Comparison of ENCODE assay signal across 13 cellular contexts in the genomic region with DNA sequence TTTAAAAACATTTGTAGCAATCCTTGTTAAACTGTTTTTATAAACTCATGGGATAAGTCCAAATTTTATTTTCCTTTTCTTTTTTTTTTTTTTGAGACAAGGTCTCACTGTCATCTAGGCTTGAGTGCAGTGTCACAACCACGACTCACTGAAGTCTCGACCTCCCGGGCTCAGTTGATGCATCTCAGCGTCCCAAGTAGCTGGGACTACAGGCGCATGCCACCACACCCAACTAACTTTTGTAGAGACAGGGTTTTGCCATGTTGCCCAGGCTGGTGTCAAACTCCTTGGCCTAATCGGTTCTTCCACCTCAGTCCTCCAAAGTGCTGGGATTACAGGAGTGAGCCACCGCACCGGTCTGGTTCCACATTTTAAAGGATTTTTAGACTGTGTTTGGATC. TPM values are rescaled to one million over a fixed set of nuclear protein-coding genes. Genes with fewer than 3 reads are reported as not detected.
DNase-seq lines count a peak whose midpoint lies in the region; ATAC-seq lines count a peak whose summit lies in the region.
"Had no signal": no experiment of that assay in that cellular context is flagged by ENCODE, and none has a peak within 500 bp of the region (broad histone marks: within the 10 kb centered on the region; RNA-seq: fewer than 3 reads in every experiment).

No MANE protein-coding gene starts in this region.

- no peaks in the 10 kb centered on the region for H3K27me3 ChIP-seq in right cardiac atrium (ENCODE audit: control insufficient read depth, insufficient read depth)
- H3K27me3 ChIP-seq in mesenchymal stem cell (ENCODE audit: control insufficient read depth in 1 of 2, insufficient read depth in 1 of 2, low read length in 2 of 2): no peaks in the 10 kb centered on the region

- peaks cover 77% of the 10 kb centered on the region for H3K36me3 Mint-ChIP-seq in activated CD8-positive, alpha-beta T cell treated with anti-CD3 and anti-CD28 coated beads, Interleukin-2, amount 10 ng/mL, durations not matched to agents 7 days and 5 days (ENCODE audit: low read depth)

- no peak overlapping the region for H4K8ac ChIP-seq in mesenchymal stem cell (ENCODE audit: low read length)

- intact Hi-C loops in left ventricle myocardium superior (cut with micrococcal nuclease) (no loop called here), right cardiac atrium (cut with DNase I) (no loop called here)

- POLR2A ChIA-PET in activated CD8-positive, alpha-beta T cell treated with anti-CD3 and anti-CD28 coated beads, Interleukin-2, amount 10 ng/mL, durations not matched to agents 7 days and 5 days (lab: Charles Lee): interaction anchor here (1.4 to 2.2 kb wide), 2 partner anchors 8 kb away, joined by 3 to 12 read pairs; no protein-coding TSS in a partner anchor

- H3K9ac ChIP-seq in mesenchymal stem cell (ENCODE audit: low read length): no peak overlapping the region

- no peak overlapping the region for H2BK15ac ChIP-seq in mesenchymal stem cell (ENCODE audit: low read depth, poor library complexity, severe bottlenecking)

- H2BK120ac ChIP-seq in mesenchymal stem cell (ENCODE audit: low read depth, low read length): no peak overlapping the region

- H3K4ac ChIP-seq in mesenchymal stem cell (ENCODE audit: low read depth in 1 of 2, low read length in 2 of 2): no peak overlapping the region

- peaks cover 16% of the 10 kb centered on the region for H3K4me1 ChIP-seq in right cardiac atrium (ENCODE audit: control insufficient read depth, insufficient read depth, low read length)
- H3K4me1 ChIP-seq in mesenchymal stem cell (ENCODE audit: control insufficient read depth, insufficient read depth, low read depth, low read length): peaks cover 13% of the 10 kb centered on the region

- no peak overlapping the region for H4K91ac ChIP-seq in mesenchymal stem cell (ENCODE audit: low read length)

- H3K36me3 ChIP-seq in mesenchymal stem cell (ENCODE audit: control insufficient read depth in 1 of 2, insufficient read depth in 2 of 2, low read depth in 1 of 2, low read length in 2 of 2): peaks cover 0 to 8% of the 10 kb centered on the region in 2 experiments

- peaks cover 8% of the 10 kb centered on the region for H3K9me3 Mint-ChIP-seq in activated CD8-positive, alpha-beta T cell treated with anti-CD3 and anti-CD28 coated beads, Interleukin-2, amount 10 ng/mL, durations not matched to agents 7 days and 5 days (ENCODE audit: insufficient read depth)

- CTCF ChIA-PET in activated CD8-positive, alpha-beta T cell treated with anti-CD3 and anti-CD28 coated beads, Interleukin-2, amount 10 ng/mL, durations not matched to agents 7 days and 5 days (lab: Charles Lee): interaction anchor here (1.0 to 1.1 kb wide), 2 partner anchors 7 to 42 kb away, joined by 3 to 4 read pairs; no protein-coding TSS in a partner anchor

- peak overlapping the region; percentile 26 for H3K4me3 Mint-ChIP-seq in activated CD8-positive, alpha-beta T cell treated with anti-CD3 and anti-CD28 coated beads, Interleukin-2, amount 10 ng/mL, durations not matched to agents 7 days and 5 days

- no peak overlapping the region for H2BK12ac ChIP-seq in mesenchymal stem cell (ENCODE audit: low read length in 2 of 2)

- ATAC-seq in left ventricle myocardium superior: peak; percentile 22
- ATAC-seq in right cardiac atrium: no peak
- no peak for ATAC-seq in activated CD8-positive, alpha-beta T cell treated with anti-CD3 and anti-CD28 coated beads, Interleukin-2, amount 10 ng/mL, durations not matched to agents 7 days and 5 days
- ATAC-seq: HepG2, left cardiac atrium had no signal

- H3K27ac Mint-ChIP-seq in activated CD8-positive, alpha-beta T cell treated with anti-CD3 and anti-CD28 coated beads, Interleukin-2, amount 10 ng/mL, durations not matched to agents 7 days and 5 days: peak overlapping the region; percentile 15

- H3K4me3 ChIP-seq in right cardiac atrium (ENCODE audit: low read length): no peak overlapping the region
- H3K4me3 ChIP-seq in mesenchymal stem cell (ENCODE audit: insufficient read depth in 1 of 2, low read depth in 1 of 2, low read length in 2 of 2): no peak overlapping the region

- no peak overlapping the region for H2AK5ac ChIP-seq in mesenchymal stem cell (ENCODE audit: low read length, severe bottlenecking)

- DNase-seq in left ventricle myocardium superior: no peak
- no peak for DNase-seq in right cardiac atrium
- no peak for DNase-seq in activated CD8-positive, alpha-beta T cell treated with anti-CD3 and anti-CD28 coated beads, Interleukin-2, amount 10 ng/mL, durations not matched to agents 7 days and 5 days
- DNase-seq in mesenchymal stem cell: no peak
- DNase-seq in GM03348 (ENCODE audit: low spot score): no peak
- DNase-seq in A172 (ENCODE audit: low spot score): no peak
- no peak for DNase-seq in amniotic stem cell (lab: John Stamatoyannopoulos, UW)
- DNase-seq in NCI-H2107 (lab: John Stamatoyannopoulos, UW): no peak
- DNase-seq: amygdala; left cardiac atrium; occipital lobe; stimulated activated CD4-positive, alpha-beta T cell treated with anti-CD3 and anti-CD28 coated beads, Interleukin-15, amount 100 ng/mL, for 24 hours had no signal

- H3K27ac ChIP-seq in right cardiac atrium (ENCODE audit: low read length) (no peak overlapping the region), mesenchymal stem cell (ENCODE audit: low read length, poor library complexity, severe bottlenecking) (peak overlapping the region; percentile 10)

- 81% methylated on average over 8 of the region's 8 CpGs for WGBS in right cardiac atrium
- 91% methylated on average over 8 of the region's 8 CpGs for WGBS in mesenchymal stem cell

- peaks cover 73% of the 10 kb centered on the region for H3K4me1 Mint-ChIP-seq in activated CD8-positive, alpha-beta T cell treated with anti-CD3 and anti-CD28 coated beads, Interleukin-2, amount 10 ng/mL, durations not matched to agents 7 days and 5 days (ENCODE audit: low read depth)

- no peak overlapping the region for H3K23ac ChIP-seq in mesenchymal stem cell (ENCODE audit: low read length in 2 of 2)

- no peak overlapping the region for H3K4me2 ChIP-seq in mesenchymal stem cell (ENCODE audit: low read length, poor library complexity, severe bottlenecking)

- H3K18ac ChIP-seq in mesenchymal stem cell (ENCODE audit: low read depth in 1 of 2, low read length in 2 of 2): peak overlapping the region; percentile 21 to 34

- no peak overlapping the region for H3K14ac ChIP-seq in mesenchymal stem cell (ENCODE audit: low read length in 2 of 2)

- no peak overlapping the region for H2BK5ac ChIP-seq in mesenchymal stem cell (ENCODE audit: low read depth, low read length, poor library complexity, severe bottlenecking)

- H3K79me1 ChIP-seq in mesenchymal stem cell (replicated peaks; ENCODE audit: low read length, poor library complexity, severe bottlenecking): no peaks in the 10 kb centered on the region

- H3K9me3 ChIP-seq in right cardiac atrium (ENCODE audit: control insufficient read depth, low read length) (no peaks in the 10 kb centered on the region), mesenchymal stem cell (ENCODE audit: control insufficient read depth, low read length) (no peaks in the 10 kb centered on the region)

- no peaks in the 10 kb centered on the region for H3K27me3 Mint-ChIP-seq in activated CD8-positive, alpha-beta T cell treated with anti-CD3 and anti-CD28 coated beads, Interleukin-2, amount 10 ng/mL, durations not matched to agents 7 days and 5 days (ENCODE audit: low read depth)

- no peak overlapping the region for H2AFZ ChIP-seq in mesenchymal stem cell (ENCODE audit: low read depth, low read length)

RNA-seq across cellular contexts. Expression of gene RAP1B, which starts 9.8 kb away (rescaled TPM):
- total RNA-seq in left ventricle myocardium superior: 44.8 TPM
- total RNA-seq in right cardiac atrium: 10 to 100 TPM; 65.7 to 87.5 (median 68.7) TPM
- polyA plus RNA-seq in right cardiac atrium: 47.6 TPM
- total RNA-seq in activated CD8-positive, alpha-beta T cell treated with anti-CD3 and anti-CD28 coated beads, Interleukin-2, amount 10 ng/mL, durations not matched to agents 7 days and 5 days: 100 to 1,000 TPM; 256 to 268 TPM
- 219 TPM for polyA plus RNA-seq in mesenchymal stem cell (2013, experiment 1 of 2)
- 229 TPM for polyA plus RNA-seq in mesenchymal stem cell (2013, experiment 2 of 2)
- total RNA-seq in A172 (2014; rRNA removed; shearing (Covaris generic)): 366 and 414 TPM in 2 replicates
